In genomic region chr4:146521543-146522097, GRCh38 we compare ENCODE assay signal across 8 cellular contexts. TPM values are rescaled to one million over a fixed set of nuclear protein-coding genes. Genes with fewer than 3 reads are reported as not detected.
DNase-seq lines count a peak whose midpoint lies in the region; ATAC-seq, FAIRE-seq and TF ChIP-seq lines count a peak whose summit lies in the region.

Gene SLC10A7, minus strand, starts transcription at chr4:146521940. Its CDS starts 223 bp downstream, at chr4:146521717.

- peaks cover 11% of the 10 kb centered on the region for H3K4me1 ChIP-seq in astrocyte (ENCODE audit: insufficient read depth, low read length)

- H3K4me1 Mint-ChIP-seq in astrocyte (ENCODE audit: low read depth, unreplicated experiment): peaks cover 2% of the 10 kb centered on the region
- H3K4me1 Mint-ChIP-seq in chondrocyte (ENCODE audit: low read depth): peaks cover 6% of the 10 kb centered on the region

- peaks cover 38% of the 10 kb centered on the region for H3K79me2 ChIP-seq in astrocyte (ENCODE audit: insufficient read depth, low read length)

- peak within 1 kb of the TSS; percentile 87 for H3K27ac ChIP-seq in astrocyte (ENCODE audit: low read depth, low read length)

- peak within 1 kb of the TSS; percentile 100 for H3K4me2 ChIP-seq in astrocyte (ENCODE audit: low read length)

- peaks cover 10% of the 10 kb centered on the region for H4K20me1 ChIP-seq in astrocyte (ENCODE audit: insufficient read depth, low read length)

- no peaks in the 10 kb centered on the region for H3K9me3 ChIP-seq in astrocyte (ENCODE audit: insufficient read depth, low read depth, low read length)

- peak; percentile 81 for ATAC-seq in HG02678 (IDR thresholded peaks at IDR 0.05; ENCODE audit: unreplicated experiment)

- H3K4me3 Mint-ChIP-seq in astrocyte (ENCODE audit: unreplicated experiment) (no peak within 1 kb of the TSS), chondrocyte (ENCODE audit: unreplicated experiment) (no peak within 1 kb of the TSS)

- H2AFZ ChIP-seq in astrocyte (ENCODE audit: low read depth, low read length): peak within 1 kb of the TSS; percentile 100

- H3K27me3 ChIP-seq in astrocyte (ENCODE audit: insufficient read depth, low read length): no peaks in the 10 kb centered on the region

- H3K27ac Mint-ChIP-seq in astrocyte (ENCODE audit: unreplicated experiment) (no peak within 1 kb of the TSS), chondrocyte (ENCODE audit: unreplicated experiment) (no peak within 1 kb of the TSS)

- DNase-seq in GM13977 (ENCODE audit: low spot score) (peak; percentile 86), NCI-H1105 treated with DMSO at 0.1 percent for 48 hours (lab: John Stamatoyannopoulos, UW) (peak; percentile 59), T-helper 2 cell (peak; percentile 39 to 84 (median 57)), astrocyte (ENCODE audit: low read depth) (peak; percentile 69), hippocampal formation (lab: John Stamatoyannopoulos, UW) (peak; percentile 70 to 73), retina (peak; percentile 94), chondrocyte (ENCODE audit: low spot score) (no peak)

- TF ChIP-seq CTCF in GM13977 (IDR thresholded peaks at IDR 0.05; ENCODE audit: extremely low read depth, insufficient read depth, missing control alignments) (no peak), astrocyte (IDR thresholded peaks at IDR 0.05; ENCODE audit: insufficient read depth, low read depth, low read length) (no peak), chondrocyte (IDR thresholded peaks at IDR 0.05) (no peak)

- peaks cover 3% of the 10 kb centered on the region for H3K36me3 ChIP-seq in astrocyte (ENCODE audit: insufficient read depth, low read length)

- H3K9me3 Mint-ChIP-seq in astrocyte (ENCODE audit: unreplicated experiment) (peaks cover 4% of the 10 kb centered on the region), chondrocyte (ENCODE audit: low read depth) (no peaks in the 10 kb centered on the region)

- peaks cover under 1% of the 10 kb centered on the region for H3K36me3 Mint-ChIP-seq in astrocyte (ENCODE audit: low read depth, unreplicated experiment)
- no peaks in the 10 kb centered on the region for H3K36me3 Mint-ChIP-seq in chondrocyte (ENCODE audit: low read depth)

- H3K27me3 Mint-ChIP-seq in astrocyte (ENCODE audit: low read depth, unreplicated experiment) (no peaks in the 10 kb centered on the region), chondrocyte (ENCODE audit: low read depth) (no peaks in the 10 kb centered on the region)

- in situ Hi-C loops in GM13977 (cut with MboI; ENCODE audit: low pct_unique_long_range_greater_than_20kb, low sequenced_read_pairs, unreplicated experiment): no loop called here

- H3K4me3 ChIP-seq in astrocyte (ENCODE audit: insufficient read depth, low read depth, low read length): peak within 1 kb of the TSS; percentile 95

- H3K9ac ChIP-seq in astrocyte (ENCODE audit: low read length): peak within 1 kb of the TSS; percentile 93

- FAIRE-seq in astrocyte (lab: Jason Lieb, UNC): no peak

RNA-seq across cellular contexts. Expression of gene SLC10A7, which starts in this region (rescaled TPM):
- total RNA-seq in astrocyte (8.8 and 8.9 TPM in 2 replicates), chondrocyte (7.6 to 19.6 TPM (median 13.6 TPM) in 3 replicates)
